In genomic region chr3:57077630-57078365, GRCh38 we compare ENCODE assay signal across 9 cellular contexts. TPM values are rescaled to one million over a fixed set of nuclear protein-coding genes. Genes with fewer than 3 reads are reported as not detected.
DNase-seq lines count a peak whose midpoint lies in the region; ATAC-seq and TF ChIP-seq lines count a peak whose summit lies in the region.
"Had no signal": no experiment of that assay in that cellular context is flagged by ENCODE, and none has a peak within 500 bp of the region (broad histone marks: within the 10 kb centered on the region; RNA-seq: fewer than 3 reads in every experiment).

No MANE protein-coding gene starts in this region.

- POLR2A ChIA-PET in SK-N-SH (lab: Yijun Ruan, JAX) = no interaction called here

- TF ChIP-seq RAD21 in SK-N-SH (IDR thresholded peaks at IDR 0.05; ENCODE audit: low read length) = no peak

- no peak for TF ChIP-seq EP300 in SK-N-SH (IDR thresholded peaks at IDR 0.05; ENCODE audit: borderline replicate concordance in 1 of 2, low read depth in 1 of 2, low read length in 1 of 2)

- H4K20me1 ChIP-seq in SK-N-SH (ENCODE audit: insufficient read depth) = no peaks in the 10 kb centered on the region

- no peak overlapping the region for H3K27ac ChIP-seq in SK-N-SH (ENCODE audit: low read depth in 2 of 2, low read length in 1 of 2)
- H3K27ac ChIP-seq in stomach smooth muscle (ENCODE audit: low read length) = peak overlapping the region; percentile 24
- H3K27ac ChIP-seq: 22Rv1 had no signal

- TF ChIP-seq CTCF in SK-N-SH (IDR thresholded peaks at IDR 0.05) = no peak

- H3K4me3 ChIP-seq in SK-N-SH (ENCODE audit: low read depth in 2 of 2, low read length in 1 of 2) (peak overlapping the region; percentile 76 to 79), adipocyte (ENCODE audit: low read length) (peak overlapping the region; percentile 89), stomach smooth muscle (ENCODE audit: low read length in 2 of 2) (peak overlapping the region; percentile 68 to 89)

- peak overlapping the region; percentile 95; the same call in 1 of the 2 replicates for H2AFZ ChIP-seq in SK-N-SH (ENCODE audit: low read depth)

- CTCF ChIA-PET in SK-N-SH (lab: Yijun Ruan, JAX) = interaction anchor here (0.9 to 2.6 kb wide), 9 partner anchors 14 to 145 kb away, joined by 3 to 20 read pairs (median 4); no protein-coding TSS in a partner anchor

- no peaks in the 10 kb centered on the region for H3K79me2 ChIP-seq in SK-N-SH (ENCODE audit: insufficient read depth)

- peak overlapping the region; percentile 98 for H3K4me2 ChIP-seq in SK-N-SH

- H3K36me3 ChIP-seq in SK-N-SH (replicated peaks in 1 of 2; ENCODE audit: control insufficient read depth in 1 of 2, insufficient read depth in 2 of 2, low read length in 1 of 2) = no peaks in the 10 kb centered on the region
- no peaks in the 10 kb centered on the region for H3K36me3 ChIP-seq in adipocyte (ENCODE audit: control insufficient read depth, insufficient read depth, low read length, severe bottlenecking)
- H3K36me3 ChIP-seq in stomach smooth muscle (ENCODE audit: control insufficient read depth in 2 of 2, insufficient read depth in 2 of 2, low read length in 2 of 2) = peaks cover 0 to 2% of the 10 kb centered on the region in 2 donors

- H3K4me1 ChIP-seq in SK-N-SH (ENCODE audit: control insufficient read depth in 1 of 2, insufficient read depth in 2 of 2, low read depth in 1 of 2, low read length in 1 of 2) (peaks cover 0 to 9% of the 10 kb centered on the region in 2 experiments; a peak in 1 of 4 replicates), adipocyte (ENCODE audit: control insufficient read depth, insufficient read depth, low read length) (peaks cover 17% of the 10 kb centered on the region), stomach smooth muscle (ENCODE audit: control insufficient read depth, insufficient read depth, low read length) (peaks cover 17% of the 10 kb centered on the region)

- no peaks in the 10 kb centered on the region for H3K9me3 ChIP-seq in SK-N-SH
- no peaks in the 10 kb centered on the region for H3K9me3 ChIP-seq in adipocyte (ENCODE audit: control insufficient read depth, low read length)
- H3K9me3 ChIP-seq in stomach smooth muscle (ENCODE audit: control insufficient read depth in 2 of 2, low read length in 2 of 2) = no peaks in the 10 kb centered on the region

- ATAC-seq in SK-N-SH treated with all-trans-retinoic acid at 6 μM for 48 hours (no peak), GM18511 (IDR thresholded peaks at IDR 0.05; ENCODE audit: unreplicated experiment) (no peak)

- DNase-seq in SK-N-SH (no peak), adipocyte (ENCODE audit: low read depth) (no peak), left kidney (ENCODE audit: low read depth, low spot score) (peak; percentile 47), NOMO-1 (lab: John Stamatoyannopoulos, UW; ENCODE audit: unreplicated experiment in 2 of 2) (no peak), GM03348 (ENCODE audit: low spot score) (no peak)

- H3K9ac ChIP-seq in SK-N-SH = no peak overlapping the region
- H3K9ac ChIP-seq in adipocyte (ENCODE audit: low read length) = peak overlapping the region; percentile 87
- H3K9ac ChIP-seq in stomach smooth muscle (ENCODE audit: low read length in 2 of 2) = peak overlapping the region; percentile 71 to 74

- no peaks in the 10 kb centered on the region for H3F3A ChIP-seq in SK-N-SH (replicated peaks; ENCODE audit: insufficient read depth)

- H3K27me3 ChIP-seq in SK-N-SH (ENCODE audit: insufficient read depth) (no peaks in the 10 kb centered on the region), adipocyte (replicated peaks; ENCODE audit: control insufficient read depth, insufficient read depth, low read length) (peaks cover 3% of the 10 kb centered on the region), stomach smooth muscle (ENCODE audit: control insufficient read depth in 1 of 2, insufficient read depth in 2 of 2, low read length in 2 of 2) (no peaks in the 10 kb centered on the region)

- 67% methylated on average over 11 of the region's 11 CpGs for WGBS in SK-N-SH (ENCODE audit: low lambda C conversion rate)

- H3K9me2 ChIP-seq in SK-N-SH = no peaks in the 10 kb centered on the region

TF ChIP-seq in SK-N-SH, 30 proteins besides CTCF, POLR2A, EP300 and RAD21:
- TF ChIP-seq RCOR1 (IDR thresholded peaks at IDR 0.05; ENCODE audit: low read length) = 0 out of 2 replicates have a peak, but pooled peaks have one; percentile 4
- TF ChIP-seq EZH2phosphoT487 (IDR thresholded peaks at IDR 0.05; ENCODE audit: borderline replicate concordance, low read depth) = no peak

TF ChIP-seq in SK-N-SH treated with all-trans-retinoic acid at 6 μM for 48 hours, 23 proteins besides CTCF, POLR2A, EP300 and RAD21 (continues in another document):
- TF ChIP-seq CSRNP3 (CRISPR knock-in tag; IDR thresholded peaks at IDR 0.05) = no peak
- TF ChIP-seq ZFP30 (CRISPR knock-in tag; IDR thresholded peaks at IDR 0.05) = no peak
- no peak for TF ChIP-seq CREB5 (CRISPR knock-in tag; IDR thresholded peaks at IDR 0.05; ENCODE audit: low read depth)
- TF ChIP-seq ZFP3 (CRISPR knock-in tag; IDR thresholded peaks at IDR 0.05) = no peak
- TF ChIP-seq, protein P1, sequence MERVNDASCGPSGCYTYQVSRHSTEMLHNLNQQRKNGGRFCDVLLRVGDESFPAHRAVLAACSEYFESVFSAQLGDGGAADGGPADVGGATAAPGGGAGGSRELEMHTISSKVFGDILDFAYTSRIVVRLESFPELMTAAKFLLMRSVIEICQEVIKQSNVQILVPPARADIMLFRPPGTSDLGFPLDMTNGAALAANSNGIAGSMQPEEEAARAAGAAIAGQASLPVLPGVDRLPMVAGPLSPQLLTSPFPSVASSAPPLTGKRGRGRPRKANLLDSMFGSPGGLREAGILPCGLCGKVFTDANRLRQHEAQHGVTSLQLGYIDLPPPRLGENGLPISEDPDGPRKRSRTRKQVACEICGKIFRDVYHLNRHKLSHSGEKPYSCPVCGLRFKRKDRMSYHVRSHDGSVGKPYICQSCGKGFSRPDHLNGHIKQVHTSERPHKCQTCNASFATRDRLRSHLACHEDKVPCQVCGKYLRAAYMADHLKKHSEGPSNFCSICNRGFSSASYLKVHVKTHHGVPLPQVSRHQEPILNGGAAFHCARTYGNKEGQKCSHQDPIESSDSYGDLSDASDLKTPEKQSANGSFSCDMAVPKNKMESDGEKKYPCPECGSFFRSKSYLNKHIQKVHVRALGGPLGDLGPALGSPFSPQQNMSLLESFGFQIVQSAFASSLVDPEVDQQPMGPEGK (CRISPR knock-in tag; IDR thresholded peaks at IDR 0.05; ENCODE audit: borderline replicate concordance) = no peak
- TF ChIP-seq, protein P2, sequence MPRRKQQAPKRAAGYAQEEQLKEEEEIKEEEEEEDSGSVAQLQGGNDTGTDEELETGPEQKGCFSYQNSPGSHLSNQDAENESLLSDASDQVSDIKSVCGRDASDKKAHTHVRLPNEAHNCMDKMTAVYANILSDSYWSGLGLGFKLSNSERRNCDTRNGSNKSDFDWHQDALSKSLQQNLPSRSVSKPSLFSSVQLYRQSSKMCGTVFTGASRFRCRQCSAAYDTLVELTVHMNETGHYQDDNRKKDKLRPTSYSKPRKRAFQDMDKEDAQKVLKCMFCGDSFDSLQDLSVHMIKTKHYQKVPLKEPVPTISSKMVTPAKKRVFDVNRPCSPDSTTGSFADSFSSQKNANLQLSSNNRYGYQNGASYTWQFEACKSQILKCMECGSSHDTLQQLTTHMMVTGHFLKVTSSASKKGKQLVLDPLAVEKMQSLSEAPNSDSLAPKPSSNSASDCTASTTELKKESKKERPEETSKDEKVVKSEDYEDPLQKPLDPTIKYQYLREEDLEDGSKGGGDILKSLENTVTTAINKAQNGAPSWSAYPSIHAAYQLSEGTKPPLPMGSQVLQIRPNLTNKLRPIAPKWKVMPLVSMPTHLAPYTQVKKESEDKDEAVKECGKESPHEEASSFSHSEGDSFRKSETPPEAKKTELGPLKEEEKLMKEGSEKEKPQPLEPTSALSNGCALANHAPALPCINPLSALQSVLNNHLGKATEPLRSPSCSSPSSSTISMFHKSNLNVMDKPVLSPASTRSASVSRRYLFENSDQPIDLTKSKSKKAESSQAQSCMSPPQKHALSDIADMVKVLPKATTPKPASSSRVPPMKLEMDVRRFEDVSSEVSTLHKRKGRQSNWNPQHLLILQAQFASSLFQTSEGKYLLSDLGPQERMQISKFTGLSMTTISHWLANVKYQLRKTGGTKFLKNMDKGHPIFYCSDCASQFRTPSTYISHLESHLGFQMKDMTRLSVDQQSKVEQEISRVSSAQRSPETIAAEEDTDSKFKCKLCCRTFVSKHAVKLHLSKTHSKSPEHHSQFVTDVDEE (CRISPR knock-in tag; IDR thresholded peaks at IDR 0.05) = no peak
- no peak for TF ChIP-seq BACH2 (CRISPR knock-in tag; IDR thresholded peaks at IDR 0.05; ENCODE audit: borderline replicate concordance)
- no peak for TF ChIP-seq RARB (CRISPR knock-in tag; IDR thresholded peaks at IDR 0.05)
- TF ChIP-seq ARNTL (CRISPR knock-in tag; IDR thresholded peaks at IDR 0.05; ENCODE audit: borderline replicate concordance, low read depth) = no peak
- TF ChIP-seq ZNF8 (CRISPR knock-in tag; IDR thresholded peaks at IDR 0.05) = no peak
- TF ChIP-seq OSR1 (CRISPR knock-in tag; IDR thresholded peaks at IDR 0.05) = no peak

RNA-seq across cellular contexts. Expression of gene SPATA12, which starts 17.3 kb away (rescaled TPM):
- polyA plus RNA-seq in SK-N-SH (2012; rRNA removed) = 0.24 and 0.33 TPM in 2 replicates
- polyA plus RNA-seq in SK-N-SH (2012; cell fraction: cytosol; rRNA removed) = 0.29 and 0.32 TPM in 2 replicates
- 0.13 and 0.24 TPM in 2 replicates for polyA plus RNA-seq in SK-N-SH (2012; cell fraction: nucleus; rRNA removed)
